Comparison of ENCODE assay signal across 14 cellular contexts in genomic region chr11:61919841-61920631, GRCh38. TPM values are rescaled to one million over a fixed set of nuclear protein-coding genes. Genes with fewer than 3 reads are reported as not detected.
A peak's percentile ranks its signal among the peaks of the same experiment; 100 is the strongest.
DNase-seq lines count a peak whose midpoint lies in the region; TF ChIP-seq lines count a peak whose summit lies in the region.
"Had no signal": no experiment of that assay in that cellular context is flagged by ENCODE, and none has a peak within 500 bp of the region (broad histone marks: within the 10 kb centered on the region; RNA-seq: fewer than 3 reads in every experiment).

No MANE protein-coding gene starts in this region.

- H3K36me3 Mint-ChIP-seq in nephron progenitor cell (ENCODE audit: low read depth) = no peaks in the 10 kb centered on the region
- H3K36me3 Mint-ChIP-seq: activated CD4-positive, alpha-beta memory T cell treated with anti-CD3 and anti-CD28 coated beads for 36 hours had no signal

- peaks cover 75% of the 10 kb centered on the region for H3K4me1 Mint-ChIP-seq in nephron progenitor cell

- peak; percentile 2 for DNase-seq in stimulated activated CD4-positive, alpha-beta T cell treated with anti-CD3 and anti-CD28 coated beads, Interleukin-4, amount 100 ng/mL, for 24 hours
- no peak for DNase-seq in stimulated activated CD4-positive, alpha-beta T cell treated with anti-CD3 and anti-CD28 coated beads, Interleukin-15, amount 100 ng/mL, for 24 hours
- DNase-seq in ecto neural progenitor cell (ENCODE audit: low spot score) (peak; percentile 43), nephron progenitor cell (no peak), vagina (ENCODE audit: extremely low spot score in 2 of 2) (peak in 1 of 2 donors; percentile 87), NOMO-1 treated with dmso at 0.1 percent for 144 hours (lab: John Stamatoyannopoulos, UW; ENCODE audit: unreplicated experiment) (no peak), NCI-H2196 treated with DMSO at 0.1 percent for 48 hours (lab: John Stamatoyannopoulos, UW; ENCODE audit: unreplicated experiment) (no peak), NCI-H2029 treated with DMSO at 0.1 percent for 48 hours (lab: John Stamatoyannopoulos, UW) (no peak)
- DNase-seq: activated CD4-positive, alpha-beta memory T cell treated with anti-CD3 and anti-CD28 coated beads for 36 hours; foreskin fibroblast; NCI-H1105; NCI-H774; trophoblast cell had no signal

- H3K27me3 Mint-ChIP-seq in nephron progenitor cell (ENCODE audit: low read depth, poor library complexity) = peaks cover 40% of the 10 kb centered on the region

- no peak overlapping the region for H3K27ac Mint-ChIP-seq in nephron progenitor cell
- H3K27ac Mint-ChIP-seq: activated CD4-positive, alpha-beta memory T cell treated with anti-CD3 and anti-CD28 coated beads for 36 hours; activated naive CD4-positive, alpha-beta T cell treated with anti-CD3 and anti-CD28 coated beads, Interleukin-2, amount 50 U/mL, for 72 hours had no signal

- H3K36me3 ChIP-seq in vagina = no peaks in the 10 kb centered on the region

- no peak overlapping the region for H3K4me3 ChIP-seq in vagina

- TF ChIP-seq POLR2A in vagina (IDR thresholded peaks at IDR 0.05) = no peak

- H3K27me3 ChIP-seq in vagina = no peaks in the 10 kb centered on the region

- TF ChIP-seq CTCF in nephron progenitor cell (IDR thresholded peaks at IDR 0.05) (no peak), vagina (IDR thresholded peaks at IDR 0.05) (no peak)

- H3K4me1 ChIP-seq in vagina = peaks cover 63% of the 10 kb centered on the region

- H3K9me3 ChIP-seq in vagina = no peaks in the 10 kb centered on the region

- H3K27ac ChIP-seq in vagina = peak overlapping the region; percentile 85

- intact Hi-C loops in vagina (cut with DNase I) = no loop called here

- peak overlapping the region; percentile 50 for H3K4me3 Mint-ChIP-seq in nephron progenitor cell
- H3K4me3 Mint-ChIP-seq: activated CD4-positive, alpha-beta memory T cell treated with anti-CD3 and anti-CD28 coated beads for 36 hours had no signal

- H3K9me3 Mint-ChIP-seq in nephron progenitor cell = no peaks in the 10 kb centered on the region
- H3K9me3 Mint-ChIP-seq: activated CD4-positive, alpha-beta memory T cell treated with anti-CD3 and anti-CD28 coated beads for 36 hours; activated naive CD4-positive, alpha-beta T cell treated with anti-CD3 and anti-CD28 coated beads, Interleukin-2, amount 50 U/mL, for 72 hours had no signal

RNA-seq across cellular contexts. Expression of gene RAB3IL1, which starts 2.7 kb away (rescaled TPM):
- total RNA-seq in vagina = 32.2 TPM

RNA-seq across cellular contexts. Expression of gene FADS3, which starts 28.7 kb away (rescaled TPM):
- total RNA-seq in vagina = 41.5 TPM

RNA-seq across cellular contexts. Expression of gene BEST1, which starts 30.1 kb away (rescaled TPM):
- 4.4 TPM for total RNA-seq in vagina

RNA-seq across cellular contexts. Expression of gene FTH1, which starts 47.4 kb away (rescaled TPM):
- 2,421 TPM for total RNA-seq in vagina

Comparison
In these comparisons a context has a peak if more than half of its experiments do, and no peak if none do; other contexts are left out.
1. DNase-seq: peak in stimulated activated CD4-positive, alpha-beta T cell treated with anti-CD3 and anti-CD28 coated beads, Interleukin-4, amount 100 ng/mL, for 24 hours (single experiment) and ecto neural progenitor cell (single experiment); none in stimulated activated CD4-positive, alpha-beta T cell treated with anti-CD3 and anti-CD28 coated beads, Interleukin-15, amount 100 ng/mL, for 24 hours (single experiment), nephron progenitor cell (single experiment), NOMO-1 treated with dmso at 0.1 percent for 144 hours (single experiment), NCI-H2196 treated with DMSO at 0.1 percent for 48 hours (single experiment) and NCI-H2029 treated with DMSO at 0.1 percent for 48 hours (single experiment).